1 cellular context compared by ENCODE assay signal in the genomic region with DNA sequence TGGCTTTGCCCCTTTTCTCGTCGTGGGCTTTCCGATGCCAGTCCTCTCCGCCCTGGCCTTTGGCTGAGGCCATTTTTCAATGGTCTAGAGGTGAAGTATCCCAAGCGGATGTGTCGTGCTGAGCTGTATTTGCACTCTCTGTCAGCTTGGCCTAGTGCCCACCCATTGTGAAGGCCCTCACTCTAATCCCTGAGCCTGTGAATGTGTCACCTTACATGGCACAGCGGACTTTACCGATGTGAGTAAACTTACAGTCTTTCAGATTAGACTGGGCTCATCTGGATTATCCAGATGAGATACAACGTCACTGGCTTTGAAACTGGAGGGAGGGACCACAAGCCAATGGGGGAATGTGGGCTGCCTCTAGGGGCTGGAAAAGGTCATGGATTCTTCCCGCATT.
TF ChIP-seq lines count a peak whose summit lies in the region.

No MANE protein-coding gene starts in this region.

TF ChIP-seq in H1, 55 proteins besides CTCF, POLR2A, EP300 and RAD21:
- TF ChIP-seq ZNF274 (IDR thresholded peaks at IDR 0.05; ENCODE audit: borderline replicate concordance, extremely low read depth, low read length), result no peak
- TF ChIP-seq RXRA (IDR thresholded peaks at IDR 0.05; ENCODE audit: insufficient read depth, low read depth, low read length), result no peak
- no peak for TF ChIP-seq EGR1 (IDR thresholded peaks at IDR 0.05; ENCODE audit: borderline replicate concordance, low read depth, low read length)
- TF ChIP-seq KDM1A (IDR thresholded peaks at IDR 0.05; ENCODE audit: borderline replicate concordance, low read length), result no peak
- TF ChIP-seq SUZ12 (IDR thresholded peaks at IDR 0.05; ENCODE audit: low read length), result no peak
- TF ChIP-seq JUND (IDR thresholded peaks at IDR 0.05; ENCODE audit: low read length), result no peak
- no peak for TF ChIP-seq TEAD4 (IDR thresholded peaks at IDR 0.05; ENCODE audit: low read depth, low read length)
- TF ChIP-seq TAF1 (IDR thresholded peaks at IDR 0.05; ENCODE audit: low read depth, low read length), result no peak
- TF ChIP-seq SIN3A (conservative IDR thresholded peaks at IDR 0.05 in 1 of 2, IDR thresholded peaks at IDR 0.05 in 1 of 2; ENCODE audit: low read depth in 1 of 2, low read length in 2 of 2), result no peak
- TF ChIP-seq CEBPB (IDR thresholded peaks at IDR 0.05; ENCODE audit: low read depth, low read length), result no peak
- TF ChIP-seq SIRT6 (IDR thresholded peaks at IDR 0.05; ENCODE audit: low read length), result no peak
- TF ChIP-seq PHF8 (conservative IDR thresholded peaks at IDR 0.05; ENCODE audit: low read depth, low read length), result no peak
- no peak for TF ChIP-seq JUN (IDR thresholded peaks at IDR 0.05; ENCODE audit: low read depth, low read length)
